In genomic region chr6:31114540-31114876, GRCh38 we compare ENCODE assay signal across 1 cellular context.
TF ChIP-seq lines count a peak whose summit lies in the region.

TSS of gene PSORS1C1 (plus strand) at chr6:31114800. CDS start at chr6:31129633, 14,833 bp downstream.

TF ChIP-seq in GM23338, 12 proteins besides CTCF, POLR2A, EP300 and RAD21 (continued from another document):
- TF ChIP-seq ZNF462 (CRISPR knock-in tag; IDR thresholded peaks at IDR 0.05) (no peak), ZNF114 (CRISPR knock-in tag; IDR thresholded peaks at IDR 0.05) (no peak), POLR2AphosphoS5 (IDR thresholded peaks at IDR 0.05; ENCODE audit: low read depth) (no peak), STAT1 (IDR thresholded peaks at IDR 0.05; ENCODE audit: unreplicated experiment) (no peak), NANOG (IDR thresholded peaks at IDR 0.05; ENCODE audit: borderline replicate concordance) (no peak), CREB1 (CRISPR knock-in tag; IDR thresholded peaks at IDR 0.05; ENCODE audit: low read depth) (no peak), ETS1 (IDR thresholded peaks at IDR 0.05) (no peak), REST (IDR thresholded peaks at IDR 0.05; ENCODE audit: unreplicated experiment) (no peak), JUNB (IDR thresholded peaks at IDR 0.05; ENCODE audit: unreplicated experiment) (no peak)
